27 cellular contexts compared by ENCODE assay signal in genomic region chr6:160764847-160765246, GRCh38.
"Had no signal": no experiment of that assay in that cellular context is flagged by ENCODE, and none has a peak within 500 bp of the region (broad histone marks: within the 10 kb centered on the region; RNA-seq: fewer than 3 reads in every experiment).

No MANE protein-coding gene starts in this region.

- H3K36me3 ChIP-seq: adrenal gland, gastrocnemius medialis, left ventricle myocardium inferior, spleen, upper lobe of right lung had no signal

- H3K9ac ChIP-seq: neural progenitor cell had no signal

- H3K4me2 ChIP-seq: neural progenitor cell had no signal

- H3K27me3 ChIP-seq: adrenal gland, dorsolateral prefrontal cortex, upper lobe of right lung had no signal

- DNase-seq: activated CD4-positive, alpha-beta memory T cell treated with anti-CD3 and anti-CD28 coated beads for 36 hours; activated CD4-positive, alpha-beta T cell treated with anti-CD3 and anti-CD28 coated beads, Interleukin-2, amount 10 ng/mL, durations not matched to agents 24 days and 14 days; activated CD4-positive, CD25-positive, alpha-beta regulatory T cell treated with anti-CD3 and anti-CD28 coated beads, Interleukin-2, amount 50 U/mL, for 72 hours; activated CD8-positive, alpha-beta memory T cell treated with anti-CD3 and anti-CD28 coated beads, Interleukin-2, amount 50 U/mL, for 4 hours; activated effector memory CD4-positive, alpha-beta T cell treated with anti-CD3 and anti-CD28 coated beads, Interleukin-2, amount 50 U/mL, for 16 hours; activated naive CD4-positive, alpha-beta T cell treated with anti-CD3 and anti-CD28 coated beads for 36 hours; activated naive CD8-positive, alpha-beta T cell treated with anti-CD3 and anti-CD28 coated beads for 36 hours; activated T-cell treated with anti-CD3 and anti-CD28 coated beads, Interleukin-2, amount 50 U/mL, for 1 hour; adrenal gland; aorta; dorsolateral prefrontal cortex; effector memory CD8-positive, alpha-beta T cell; erythroblast; gastrocnemius medialis; glutamatergic neuron; islet precursor cell; left ventricle myocardium inferior; naive thymus-derived CD4-positive, alpha-beta T cell; posterior cingulate gyrus; right cardiac atrium; spleen; stimulated activated naive CD4-positive, alpha-beta T cell treated with Interleukin-2 at 50 U/mL for 16 hours; T-helper 17 cell; T1000; upper lobe of right lung had no signal

- H3K4me1 ChIP-seq: gastrocnemius medialis, neural progenitor cell had no signal

- ATAC-seq: effector memory CD8-positive, alpha-beta T cell; gastrocnemius medialis; naive thymus-derived CD4-positive, alpha-beta T cell; right cardiac atrium; T-helper 17 cell; upper lobe of right lung had no signal

- H3K9me3 ChIP-seq: gastrocnemius medialis, upper lobe of right lung had no signal

- H3K27ac ChIP-seq: adrenal gland, coronary artery, dorsolateral prefrontal cortex, gastrocnemius medialis, left ventricle myocardium inferior, neural progenitor cell, spleen, upper lobe of right lung had no signal

- H3K4me3 ChIP-seq: adrenal gland, coronary artery, dorsolateral prefrontal cortex, gastrocnemius medialis, left ventricle myocardium inferior, neural progenitor cell, spleen, upper lobe of right lung had no signal

- H2AFZ ChIP-seq: neural progenitor cell had no signal
